11 cellular contexts compared by ENCODE assay signal in the genomic region with DNA sequence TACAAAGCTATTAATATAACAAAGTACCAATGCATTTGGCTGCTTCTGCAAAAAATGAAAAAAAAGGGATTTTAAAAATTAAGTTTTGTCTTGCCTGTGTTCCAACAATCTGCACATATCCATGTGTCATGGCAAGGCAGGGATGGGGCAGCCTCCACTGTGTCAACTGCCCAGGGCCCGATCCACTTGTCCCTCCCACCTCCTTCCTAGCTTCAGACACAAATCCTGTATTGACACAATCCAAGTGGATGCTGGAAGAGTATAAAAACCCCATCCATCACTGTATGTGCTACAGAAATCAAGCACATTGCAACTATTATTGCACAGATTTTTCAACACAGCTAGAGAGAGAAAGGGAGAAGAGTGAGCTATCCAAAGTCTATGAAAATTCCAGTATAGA.
A peak's percentile ranks its signal among the peaks of the same experiment; 100 is the strongest.
DNase-seq lines count a peak whose midpoint lies in the region; ATAC-seq lines count a peak whose summit lies in the region.
"Had no signal": no experiment of that assay in that cellular context is flagged by ENCODE, and none has a peak within 500 bp of the region (broad histone marks: within the 10 kb centered on the region; RNA-seq: fewer than 3 reads in every experiment).

No MANE protein-coding gene starts in this region.

- peaks cover 31% of the 10 kb centered on the region for H3K36me3 Mint-ChIP-seq in activated CD8-positive, alpha-beta memory T cell treated with anti-CD3 and anti-CD28 coated beads, Interleukin-2, amount 10 ng/mL, durations not matched to agents 7 days and 5 days

- no peak for DNase-seq in activated CD8-positive, alpha-beta memory T cell treated with anti-CD3 and anti-CD28 coated beads, Interleukin-2, amount 10 ng/mL, durations not matched to agents 7 days and 5 days
- DNase-seq in activated CD8-positive, alpha-beta memory T cell treated with anti-CD3 and anti-CD28 coated beads, Interleukin-2, amount 50 U/mL, for 4 hours, result no peak
- DNase-seq in SKM-1 (lab: John Stamatoyannopoulos, UW; ENCODE audit: unreplicated experiment) (peak; percentile 24), left ventricle myocardium superior (no peak), superior temporal gyrus (ENCODE audit: extremely low spot score) (no peak)
- DNase-seq: left cardiac atrium, retina, SHP77 had no signal

- peaks cover 3% of the 10 kb centered on the region for H3K9me3 Mint-ChIP-seq in activated CD8-positive, alpha-beta memory T cell treated with anti-CD3 and anti-CD28 coated beads, Interleukin-2, amount 10 ng/mL, durations not matched to agents 7 days and 5 days (ENCODE audit: low read depth)

- H3K9me3 ChIP-seq in thymus (ENCODE audit: control insufficient read depth), result no peaks in the 10 kb centered on the region

- H3K4me3 ChIP-seq in thymus (ENCODE audit: low read length), result peak overlapping the region; percentile 58

- H3K4me1 Mint-ChIP-seq in activated CD8-positive, alpha-beta memory T cell treated with anti-CD3 and anti-CD28 coated beads, Interleukin-2, amount 10 ng/mL, durations not matched to agents 7 days and 5 days, result peaks cover 56% of the 10 kb centered on the region

- peak; percentile 3 for ATAC-seq in activated CD8-positive, alpha-beta memory T cell treated with anti-CD3 and anti-CD28 coated beads, Interleukin-2, amount 10 ng/mL, durations not matched to agents 7 days and 5 days
- ATAC-seq in esophagus mucosa, result peak; percentile 19
- no peak for ATAC-seq in HG03095 (IDR thresholded peaks at IDR 0.05; ENCODE audit: unreplicated experiment)
- no peak for ATAC-seq in left ventricle myocardium superior

- no peaks in the 10 kb centered on the region for H3K27me3 Mint-ChIP-seq in activated CD8-positive, alpha-beta memory T cell treated with anti-CD3 and anti-CD28 coated beads, Interleukin-2, amount 10 ng/mL, durations not matched to agents 7 days and 5 days

- 10% methylated on average over 1 of the region's 1 CpG for WGBS in thymus

- CTCF ChIA-PET in activated CD8-positive, alpha-beta memory T cell treated with anti-CD3 and anti-CD28 coated beads, Interleukin-2, amount 10 ng/mL, durations not matched to agents 7 days and 5 days (lab: Charles Lee), result interaction anchor here (1.2 to 3.8 kb wide), 6 partner anchors 9 to 107 kb away, joined by 3 to 32 read pairs (median 4); a partner anchor contains a TSS

- H3K4me1 ChIP-seq in thymus (ENCODE audit: control insufficient read depth, insufficient read depth, low read length), result peaks cover 10% of the 10 kb centered on the region

- peak overlapping the region; percentile 89 for H3K4me3 Mint-ChIP-seq in activated CD8-positive, alpha-beta memory T cell treated with anti-CD3 and anti-CD28 coated beads, Interleukin-2, amount 10 ng/mL, durations not matched to agents 7 days and 5 days

- intact Hi-C loops in left ventricle myocardium superior (cut with micrococcal nuclease), result no loop called here

- H3K27ac ChIP-seq in thymus (ENCODE audit: low read depth), result no peak overlapping the region

- H3K27me3 ChIP-seq in thymus (ENCODE audit: control insufficient read depth, insufficient read depth), result no peaks in the 10 kb centered on the region

- H3K27ac Mint-ChIP-seq in activated CD8-positive, alpha-beta memory T cell treated with anti-CD3 and anti-CD28 coated beads, Interleukin-2, amount 10 ng/mL, durations not matched to agents 7 days and 5 days, result peak overlapping the region; percentile 98

- no peaks in the 10 kb centered on the region for H3K36me3 ChIP-seq in thymus (ENCODE audit: control insufficient read depth, insufficient read depth)

Comparison
In these comparisons a context has a peak if more than half of its experiments do, and no peak if none do; other contexts are left out.
1. ATAC-seq: peak in activated CD8-positive, alpha-beta memory T cell treated with anti-CD3 and anti-CD28 coated beads, Interleukin-2, amount 10 ng/mL, durations not matched to agents 7 days and 5 days (single experiment) and esophagus mucosa (single experiment); none in HG03095 (single experiment) and left ventricle myocardium superior (single experiment).